ENCODE assay signal across 15 cellular contexts in genomic region chr7:7596156-7596555, GRCh38. TPM values are rescaled to one million over a fixed set of nuclear protein-coding genes. Genes with fewer than 3 reads are reported as not detected.
DNase-seq lines count a peak whose midpoint lies in the region; ATAC-seq, FAIRE-seq and TF ChIP-seq lines count a peak whose summit lies in the region.
"Had no signal": no experiment of that assay in that cellular context is flagged by ENCODE, and none has a peak within 500 bp of the region (broad histone marks: within the 10 kb centered on the region; RNA-seq: fewer than 3 reads in every experiment).

No MANE protein-coding gene starts in this region.

- in situ Hi-C loops in brain microvascular endothelial cell (cut with HindIII; ENCODE audit: low pct_ligation_motif_present, low sequenced_read_pairs), result no loop called here

- DNase-seq in activated CD4-positive, alpha-beta memory T cell treated with anti-CD3 and anti-CD28 coated beads, Interleukin-2, amount 10 ng/mL, durations not matched to agents 7 days and 5 days, result peak; percentile 16
- no peak for DNase-seq in activated CD4-positive, alpha-beta memory T cell treated with anti-CD3 and anti-CD28 coated beads for 36 hours
- DNase-seq in NB4 (ENCODE audit: low read depth) (peak; percentile 26), lower lobe of right lung (no peak), small intestine (peak; percentile 52), middle frontal gyrus (ENCODE audit: extremely low spot score, low spot score) (no peak), NCI-H526 (lab: John Stamatoyannopoulos, UW) (no peak), brain microvascular endothelial cell (no peak)
- DNase-seq: Caco-2; CD4-positive, alpha-beta T cell; H9; KG1; NCI-H2081 treated with DMSO at 0.1 percent for 48 hours; NCI-H446 treated with DMSO at 0.1 percent for 48 hours had no signal

- no peak for TF ChIP-seq CTCF in NB4 (IDR thresholded peaks at IDR 0.05; ENCODE audit: low read depth, low read length)
- no peak for TF ChIP-seq CTCF in lower lobe of right lung (IDR thresholded peaks at IDR 0.05)
- TF ChIP-seq CTCF in brain microvascular endothelial cell (IDR thresholded peaks at IDR 0.05; ENCODE audit: low read depth, low read length, missing control alignments), result no peak

- peaks cover 38% of the 10 kb centered on the region for H3K36me3 ChIP-seq in lower lobe of right lung
- peaks cover 2% of the 10 kb centered on the region in 2 donors for H3K36me3 ChIP-seq in small intestine (ENCODE audit: control insufficient read depth in 2 of 2, insufficient read depth in 2 of 2, low read length in 2 of 2)
- H3K36me3 ChIP-seq in brain microvascular endothelial cell (replicated peaks), result peaks cover 2% of the 10 kb centered on the region

- no peak for TF ChIP-seq POLR2A in NB4 (IDR thresholded peaks at IDR 0.05; ENCODE audit: extremely low read depth, insufficient read length)

- H3K27ac Mint-ChIP-seq in activated CD4-positive, alpha-beta memory T cell treated with anti-CD3 and anti-CD28 coated beads, Interleukin-2, amount 10 ng/mL, durations not matched to agents 7 days and 5 days, result no peak overlapping the region
- no peak overlapping the region for H3K27ac Mint-ChIP-seq in activated CD4-positive, alpha-beta memory T cell treated with anti-CD3 and anti-CD28 coated beads for 36 hours
- H3K27ac Mint-ChIP-seq: CD4-positive, alpha-beta T cell; H9 had no signal

- POLR2A ChIA-PET in activated CD4-positive, alpha-beta memory T cell treated with anti-CD3 and anti-CD28 coated beads, Interleukin-2, amount 10 ng/mL, durations not matched to agents 7 days and 5 days (lab: Charles Lee), result no interaction called here
- POLR2A ChIA-PET in activated CD4-positive, alpha-beta memory T cell treated with anti-CD3 and anti-CD28 coated beads for 36 hours (lab: Charles Lee), result no interaction called here

- H3K9me3 Mint-ChIP-seq in activated CD4-positive, alpha-beta memory T cell treated with anti-CD3 and anti-CD28 coated beads, Interleukin-2, amount 10 ng/mL, durations not matched to agents 7 days and 5 days, result peaks cover 8% of the 10 kb centered on the region
- H3K9me3 Mint-ChIP-seq in activated CD4-positive, alpha-beta memory T cell treated with anti-CD3 and anti-CD28 coated beads for 36 hours, result no peaks in the 10 kb centered on the region
- H3K9me3 Mint-ChIP-seq: CD4-positive, alpha-beta T cell had no signal

- H3K9me3 ChIP-seq in lower lobe of right lung (no peaks in the 10 kb centered on the region), small intestine (ENCODE audit: control insufficient read depth, low read depth) (no peaks in the 10 kb centered on the region)
- H3K9me3 ChIP-seq: Caco-2 had no signal

- CTCF ChIA-PET in activated CD4-positive, alpha-beta memory T cell treated with anti-CD3 and anti-CD28 coated beads, Interleukin-2, amount 10 ng/mL, durations not matched to agents 7 days and 5 days (lab: Charles Lee), result interaction anchor here (1.0 to 2.9 kb wide), 7 partner anchors 17 to 621 kb away, joined by 3 to 8 read pairs (median 3); no protein-coding TSS in a partner anchor
- CTCF ChIA-PET in activated CD4-positive, alpha-beta memory T cell treated with anti-CD3 and anti-CD28 coated beads for 36 hours (lab: Charles Lee), result interaction anchor here (0.7 to 2.1 kb wide), 10 partner anchors 13 to 700 kb away, joined by 3 to 9 read pairs (median 4); partner anchors contain the start of gene UMAD1

- no peak overlapping the region for H3K4me3 ChIP-seq in NB4 (ENCODE audit: low read depth, low read length)
- H3K4me3 ChIP-seq in lower lobe of right lung, result no peak overlapping the region
- H3K4me3 ChIP-seq in small intestine (ENCODE audit: low read depth in 1 of 2, low read length in 2 of 2), result no peak overlapping the region
- H3K4me3 ChIP-seq in brain microvascular endothelial cell (ENCODE audit: low read depth, low read length), result no peak overlapping the region
- H3K4me3 ChIP-seq: SK-N-MC had no signal

- no peaks in the 10 kb centered on the region for H3K27me3 ChIP-seq in lower lobe of right lung (ENCODE audit: low read depth)
- no peaks in the 10 kb centered on the region for H3K27me3 ChIP-seq in small intestine (ENCODE audit: control insufficient read depth in 2 of 2, insufficient read depth in 2 of 2, low read length in 2 of 2)
- H3K27me3 ChIP-seq in brain microvascular endothelial cell (replicated peaks), result no peaks in the 10 kb centered on the region

- no peaks in the 10 kb centered on the region for H3K4me1 ChIP-seq in lower lobe of right lung
- no peaks in the 10 kb centered on the region for H3K4me1 ChIP-seq in small intestine (ENCODE audit: control insufficient read depth in 2 of 2, insufficient read depth in 1 of 2, low read depth in 1 of 2, low read length in 1 of 2)
- H3K4me1 ChIP-seq: Caco-2 had no signal

- H3K27ac ChIP-seq in lower lobe of right lung (no peak overlapping the region), small intestine (ENCODE audit: low read depth in 1 of 2, low read length in 1 of 2) (no peak overlapping the region), brain microvascular endothelial cell (no peak overlapping the region)
- H3K27ac ChIP-seq: SK-N-MC had no signal

- intact Hi-C loops in activated CD4-positive, alpha-beta memory T cell treated with anti-CD3 and anti-CD28 coated beads for 36 hours (cut with micrococcal nuclease), result loop anchor here (1.0 kb wide), 1 partner anchor 593 kb away; no protein-coding TSS in a partner anchor
- intact Hi-C loops in lower lobe of right lung (cut with DNase I), result no loop called here

- peaks cover 4% of the 10 kb centered on the region for H3K4me1 Mint-ChIP-seq in activated CD4-positive, alpha-beta memory T cell treated with anti-CD3 and anti-CD28 coated beads, Interleukin-2, amount 10 ng/mL, durations not matched to agents 7 days and 5 days
- H3K4me1 Mint-ChIP-seq in activated CD4-positive, alpha-beta memory T cell treated with anti-CD3 and anti-CD28 coated beads for 36 hours (ENCODE audit: low read depth), result no peaks in the 10 kb centered on the region
- H3K4me1 Mint-ChIP-seq: H9 had no signal

- H3K27me3 Mint-ChIP-seq in activated CD4-positive, alpha-beta memory T cell treated with anti-CD3 and anti-CD28 coated beads, Interleukin-2, amount 10 ng/mL, durations not matched to agents 7 days and 5 days, result no peaks in the 10 kb centered on the region
- H3K27me3 Mint-ChIP-seq in activated CD4-positive, alpha-beta memory T cell treated with anti-CD3 and anti-CD28 coated beads for 36 hours, result no peaks in the 10 kb centered on the region
- H3K27me3 Mint-ChIP-seq: CD4-positive, alpha-beta T cell had no signal

- WGBS in small intestine, 3 donors, result 74 to 87% (median 83%) methylated on average over 5 of the region's 5 CpGs

- ATAC-seq in lower lobe of right lung, result peak; percentile 76 to 81

- peaks cover 30% of the 10 kb centered on the region for H3K36me3 Mint-ChIP-seq in activated CD4-positive, alpha-beta memory T cell treated with anti-CD3 and anti-CD28 coated beads, Interleukin-2, amount 10 ng/mL, durations not matched to agents 7 days and 5 days (ENCODE audit: low read depth)
- H3K36me3 Mint-ChIP-seq in activated CD4-positive, alpha-beta memory T cell treated with anti-CD3 and anti-CD28 coated beads for 36 hours, result peaks cover 34% of the 10 kb centered on the region

- H3K4me3 Mint-ChIP-seq in activated CD4-positive, alpha-beta memory T cell treated with anti-CD3 and anti-CD28 coated beads, Interleukin-2, amount 10 ng/mL, durations not matched to agents 7 days and 5 days, result no peak overlapping the region
- no peak overlapping the region for H3K4me3 Mint-ChIP-seq in activated CD4-positive, alpha-beta memory T cell treated with anti-CD3 and anti-CD28 coated beads for 36 hours
- H3K4me3 Mint-ChIP-seq: CD4-positive, alpha-beta T cell; H9 had no signal

- no peak for FAIRE-seq in small intestine (lab: Jason Lieb, UNC)

RNA-seq across cellular contexts. Expression of gene MIOS, which starts 29.5 kb away (rescaled TPM):
- 10 to 100 TPM; 22.8 to 24.6 TPM for total RNA-seq in activated CD4-positive, alpha-beta memory T cell treated with anti-CD3 and anti-CD28 coated beads, Interleukin-2, amount 10 ng/mL, durations not matched to agents 7 days and 5 days
- total RNA-seq in activated CD4-positive, alpha-beta memory T cell treated with anti-CD3 and anti-CD28 coated beads for 36 hours, result 10 to 100 TPM; 37.2 to 37.7 TPM
- 28.8 TPM for total RNA-seq in lower lobe of right lung
- 10 to 100 TPM; 10.5 to 12.7 (median 11.9) TPM for polyA plus RNA-seq in small intestine

RNA-seq across cellular contexts. Expression of gene UMAD1, which starts 44.4 kb away (rescaled TPM):
- 10 to 100 TPM; 16.1 to 16.7 TPM for total RNA-seq in activated CD4-positive, alpha-beta memory T cell treated with anti-CD3 and anti-CD28 coated beads, Interleukin-2, amount 10 ng/mL, durations not matched to agents 7 days and 5 days
- 10 to 100 TPM; 15.0 to 17.6 TPM for total RNA-seq in activated CD4-positive, alpha-beta memory T cell treated with anti-CD3 and anti-CD28 coated beads for 36 hours
- total RNA-seq in lower lobe of right lung, result 21.6 TPM
- 10 to 100 TPM in 2 of 3 donors, 1 to 10 TPM in 1; 9.2 to 21.2 (median 20.0) TPM for polyA plus RNA-seq in small intestine

Comparison
In these comparisons a context has a peak if more than half of its experiments do, and no peak if none do; other contexts are left out.
1. DNase-seq: peak in activated CD4-positive, alpha-beta memory T cell treated with anti-CD3 and anti-CD28 coated beads, Interleukin-2, amount 10 ng/mL, durations not matched to agents 7 days and 5 days (single experiment), NB4 (single experiment) and small intestine (single experiment); none in activated CD4-positive, alpha-beta memory T cell treated with anti-CD3 and anti-CD28 coated beads for 36 hours (single experiment), lower lobe of right lung (single experiment), middle frontal gyrus (single experiment), NCI-H526 (0 of 2) and brain microvascular endothelial cell (single experiment).